28 cellular contexts compared by ENCODE assay signal in genomic region chr5:132778856-132779255, GRCh38. TPM values are rescaled to one million over a fixed set of nuclear protein-coding genes. Genes with fewer than 3 reads are reported as not detected.
DNase-seq lines count a peak whose midpoint lies in the region; ATAC-seq and TF ChIP-seq lines count a peak whose summit lies in the region.
"Had no signal": no experiment of that assay in that cellular context is flagged by ENCODE, and none has a peak within 500 bp of the region (broad histone marks: within the 10 kb centered on the region; RNA-seq: fewer than 3 reads in every experiment).

No MANE protein-coding gene starts in this region.

- peak overlapping the region in 1 of 8 donors; percentile 12 for H3K27ac Mint-ChIP-seq in CD8-positive, alpha-beta memory T cell
- no peak overlapping the region for H3K27ac Mint-ChIP-seq in T-cell
- no peak overlapping the region for H3K27ac Mint-ChIP-seq in progenitor cell of endocrine pancreas
- H3K27ac Mint-ChIP-seq: activated CD8-positive, alpha-beta T cell treated with anti-CD3 and anti-CD28 coated beads for 36 hours; CD14-positive monocyte had no signal

- POLR2A ChIA-PET in CD8-positive, alpha-beta memory T cell (lab: Charles Lee), result no interaction called here
- POLR2A ChIA-PET in T-cell (lab: Charles Lee), result interaction anchor here in 1 of 2 donors (0.6 kb wide), 1 partner anchor 1046 kb away, joined by 3 read pairs; no protein-coding TSS in a partner anchor

- peaks cover 6 to 9% of the 10 kb centered on the region in 2 donors for H3K27me3 Mint-ChIP-seq in CD8-positive, alpha-beta memory T cell
- H3K27me3 Mint-ChIP-seq in T-cell (peaks cover 30 to 36% of the 10 kb centered on the region in 2 donors), progenitor cell of endocrine pancreas (peaks cover 43% of the 10 kb centered on the region)

- H3K36me3 ChIP-seq in CD8-positive, alpha-beta memory T cell (ENCODE audit: insufficient read depth, low read length), result no peaks in the 10 kb centered on the region
- H3K36me3 ChIP-seq: gastroesophageal sphincter, left lung, ovary, Peyer's patch had no signal

- H3K4me3 ChIP-seq in CD8-positive, alpha-beta memory T cell (ENCODE audit: low read length), result no peak overlapping the region
- H3K4me3 ChIP-seq in dorsolateral prefrontal cortex, result peak overlapping the region in 22 of 59 donors; percentile 5 to 94 (median 87)
- H3K4me3 ChIP-seq: gastroesophageal sphincter, left lung, ovary, Peyer's patch, smooth muscle cell had no signal

- TF ChIP-seq CTCF in dorsolateral prefrontal cortex (IDR thresholded peaks at IDR 0.05 in 54 of 56, conservative IDR thresholded peaks at IDR 0.05 in 2 of 56; ENCODE audit: low read depth in 1 of 56, partially characterized antibody in 56 of 56) (no peak), progenitor cell of endocrine pancreas (IDR thresholded peaks at IDR 0.05; ENCODE audit: unreplicated experiment) (no peak)

- peak overlapping the region in 5 of 7 donors; percentile 0 to 87 (median 24) for H3K4me3 Mint-ChIP-seq in CD8-positive, alpha-beta memory T cell
- H3K4me3 Mint-ChIP-seq in T-cell (peak overlapping the region; percentile 72 to 83 (median 79)), progenitor cell of endocrine pancreas (ENCODE audit: low read depth) (peak overlapping the region; percentile 24)

- no peaks in the 10 kb centered on the region for H3K9me3 ChIP-seq in CD8-positive, alpha-beta memory T cell (ENCODE audit: low read length)
- H3K9me3 ChIP-seq: gastroesophageal sphincter, left lung, ovary, Peyer's patch had no signal

- DNase-seq in CD8-positive, alpha-beta memory T cell, result no peak
- DNase-seq in T-cell (no peak), dorsolateral prefrontal cortex (no peak), progenitor cell of endocrine pancreas (ENCODE audit: low spot score, unreplicated experiment) (no peak), cortex of kidney (lab: John Stamatoyannopoulos, UW) (no peak), kidney glomerular epithelial cell (lab: John Stamatoyannopoulos, UW) (no peak)
- DNase-seq: activated CD8-positive, alpha-beta T cell treated with anti-CD3 and anti-CD28 coated beads for 36 hours; activated naive CD4-positive, alpha-beta T cell treated with Interleukin-2 at 50 U/mL for 16 hours; activated T-cell treated with anti-CD3 and anti-CD28 coated beads for 4 hours; aorta; dermis blood vessel endothelial cell; HCEC 1CT; left lung; naive B cell; NCI-H1105 treated with DMSO at 0.1 percent for 48 hours; NCI-H1930; NCI-H69; ovary; retina; SHP77 treated with DMSO at 0.1 percent for 48 hours; stimulated activated CD4-positive, alpha-beta T cell treated with anti-CD3 and anti-CD28 coated beads, Interleukin-2, amount 100 ng/mL, for 24 hours had no signal

- CTCF ChIA-PET in CD8-positive, alpha-beta memory T cell (lab: Charles Lee), result interaction anchor here (0.9 to 2.3 kb wide), 3 partner anchors 14 to 42 kb away, joined by 3 to 6 read pairs (median 4); partner anchors contain the start of gene CCNI2
- CTCF ChIA-PET in T-cell (lab: Charles Lee), result no interaction called here

- intact Hi-C loops in dorsolateral prefrontal cortex (cut with DNase I), result loop anchor here in 1 of 2 donors (5.0 kb wide), 1 partner anchor 33 kb away; the partner anchor contains the start of gene SOWAHA

- H3K4me1 Mint-ChIP-seq in CD8-positive, alpha-beta memory T cell, result peaks cover 24 to 48% (median 34%) of the 10 kb centered on the region in 3 donors
- H3K4me1 Mint-ChIP-seq in T-cell (peaks cover 26 to 43% (median 31%) of the 10 kb centered on the region in 3 donors), progenitor cell of endocrine pancreas (ENCODE audit: low read depth) (peaks cover 13% of the 10 kb centered on the region)

- peaks cover 15% of the 10 kb centered on the region for H3K4me1 ChIP-seq in CD8-positive, alpha-beta memory T cell (ENCODE audit: insufficient read depth, low read length)

- no peak overlapping the region for H3K27ac ChIP-seq in CD8-positive, alpha-beta memory T cell (ENCODE audit: low read depth, low read length)
- H3K27ac ChIP-seq in dorsolateral prefrontal cortex, result peak overlapping the region; percentile 91 to 100 (median 98)
- H3K27ac ChIP-seq: left lung, ovary, Peyer's patch had no signal

- no peaks in the 10 kb centered on the region for H3K36me3 Mint-ChIP-seq in CD8-positive, alpha-beta memory T cell
- H3K36me3 Mint-ChIP-seq in T-cell (no peaks in the 10 kb centered on the region), progenitor cell of endocrine pancreas (ENCODE audit: insufficient read depth) (no peaks in the 10 kb centered on the region)
- H3K36me3 Mint-ChIP-seq: naive B cell had no signal

- no peaks in the 10 kb centered on the region for H3K27me3 ChIP-seq in CD8-positive, alpha-beta memory T cell (ENCODE audit: insufficient read depth, low read length, poor library complexity, severe bottlenecking)
- no peaks in the 10 kb centered on the region for H3K27me3 ChIP-seq in dorsolateral prefrontal cortex
- H3K27me3 ChIP-seq: gastroesophageal sphincter, ovary, Peyer's patch had no signal

- no peak for ATAC-seq in T-cell (replicated peaks in 1 of 4)
- ATAC-seq in GM19455 (IDR thresholded peaks at IDR 0.05; ENCODE audit: unreplicated experiment), result no peak
- ATAC-seq: activated CD8-positive, alpha-beta T cell treated with anti-CD3 and anti-CD28 coated beads for 36 hours; gastroesophageal sphincter; left lung had no signal

- no peaks in the 10 kb centered on the region for H3K9me3 Mint-ChIP-seq in CD8-positive, alpha-beta memory T cell
- no peaks in the 10 kb centered on the region for H3K9me3 Mint-ChIP-seq in T-cell
- no peaks in the 10 kb centered on the region for H3K9me3 Mint-ChIP-seq in progenitor cell of endocrine pancreas (ENCODE audit: low read depth)
- H3K9me3 Mint-ChIP-seq: activated CD8-positive, alpha-beta T cell treated with anti-CD3 and anti-CD28 coated beads for 36 hours; naive B cell had no signal

RNA-seq across cellular contexts. Expression of gene SEPTIN8, which starts 1.8 kb away (rescaled TPM):
- total RNA-seq in CD8-positive, alpha-beta memory T cell, result 10 to 100 TPM; 34.5 to 38.1 TPM
- polyA plus RNA-seq in CD8-positive, alpha-beta memory T cell, result 2.8 TPM
- total RNA-seq in T-cell, result 10 to 100 TPM in 4 of 5 donors, 1 to 10 TPM in 1; 6.6 to 12.4 (median 11.0) TPM
- 100 to 1,000 TPM; 221 to 622 (median 319) TPM for total RNA-seq in dorsolateral prefrontal cortex
- total RNA-seq in progenitor cell of endocrine pancreas, result 60.4 and 67.2 TPM in 2 replicates

RNA-seq across cellular contexts. Expression of gene CCNI2, which starts 31.6 kb away (rescaled TPM):
- total RNA-seq in CD8-positive, alpha-beta memory T cell, result 1 to 10 TPM; 8.8 to 9.1 TPM
- polyA plus RNA-seq in CD8-positive, alpha-beta memory T cell, result 3.4 TPM
- total RNA-seq in T-cell (10 to 100 TPM in 3 of 5 donors, 1 to 10 TPM in 2; 5.8 to 13.8 (median 11.0) TPM), dorsolateral prefrontal cortex (1 to 10 TPM in 83 of 120 experiments, under 1 TPM in 36, not detected in 1; 0.26 to 4.5 (median 1.5) TPM), progenitor cell of endocrine pancreas (0.36 and 0.49 TPM in 2 replicates)
- total RNA-seq: aorta, cardiac septum, gastroesophageal sphincter had no signal

RNA-seq across cellular contexts. Expression of gene SOWAHA, which starts 34.2 kb away (rescaled TPM):
- total RNA-seq in CD8-positive, alpha-beta memory T cell, result under 1 TPM in 1 of 2 experiments, not detected in 1; 0.07 TPM
- polyA plus RNA-seq in CD8-positive, alpha-beta memory T cell, result not detected
- not detected for total RNA-seq in T-cell
- total RNA-seq in dorsolateral prefrontal cortex, result 100 to 1,000 TPM in 3 of 120 experiments, 10 to 100 TPM in 117; 15.4 to 106 (median 48.7) TPM
- total RNA-seq in progenitor cell of endocrine pancreas, result 0.98 and 1.3 TPM in 2 replicates
- total RNA-seq: activated CD8-positive, alpha-beta T cell treated with anti-CD3 and anti-CD28 coated beads for 36 hours; dermis blood vessel endothelial cell; MCF 10A had no signal
- polyA plus RNA-seq: CD14-positive monocyte had no signal

RNA-seq across cellular contexts. Expression of gene KIF3A, which starts 41.5 kb away (rescaled TPM):
- total RNA-seq in CD8-positive, alpha-beta memory T cell, result 10 to 100 TPM; 21.1 to 23.3 TPM
- polyA plus RNA-seq in CD8-positive, alpha-beta memory T cell, result 15.9 TPM
- 10 to 100 TPM; 13.8 to 15.9 (median 15.2) TPM for total RNA-seq in T-cell
- 100 to 1,000 TPM in 95 of 120 experiments, 10 to 100 TPM in 25; 58.5 to 177 (median 126) TPM for total RNA-seq in dorsolateral prefrontal cortex
- 33.1 and 33.6 TPM in 2 replicates for total RNA-seq in progenitor cell of endocrine pancreas

RNA-seq across cellular contexts. Expression of gene SHROOM1, which starts 51.6 kb away (rescaled TPM):
- total RNA-seq in CD8-positive, alpha-beta memory T cell, result 1 to 10 TPM; 1.6 to 2.0 TPM
- polyA plus RNA-seq in CD8-positive, alpha-beta memory T cell, result not detected
- total RNA-seq in T-cell (1 to 10 TPM in 1 of 5 donors, under 1 TPM in 2, not detected in 2; 0.35 to 1.1 (median 0.62) TPM), dorsolateral prefrontal cortex (10 to 100 TPM; 14.1 to 91.8 (median 29.3) TPM), progenitor cell of endocrine pancreas (10.0 and 12.6 TPM in 2 replicates)

Comparison
In these comparisons a context has a peak if more than half of its experiments do, and no peak if none do; other contexts are left out.
1. H3K4me3 Mint-ChIP-seq: peak in every context shown above with its lines; median percentile 79 in T-cell; 24 in CD8-positive, alpha-beta memory T cell; 24 in progenitor cell of endocrine pancreas.